Comparison of ENCODE assay signal across 10 cellular contexts in the genomic region with DNA sequence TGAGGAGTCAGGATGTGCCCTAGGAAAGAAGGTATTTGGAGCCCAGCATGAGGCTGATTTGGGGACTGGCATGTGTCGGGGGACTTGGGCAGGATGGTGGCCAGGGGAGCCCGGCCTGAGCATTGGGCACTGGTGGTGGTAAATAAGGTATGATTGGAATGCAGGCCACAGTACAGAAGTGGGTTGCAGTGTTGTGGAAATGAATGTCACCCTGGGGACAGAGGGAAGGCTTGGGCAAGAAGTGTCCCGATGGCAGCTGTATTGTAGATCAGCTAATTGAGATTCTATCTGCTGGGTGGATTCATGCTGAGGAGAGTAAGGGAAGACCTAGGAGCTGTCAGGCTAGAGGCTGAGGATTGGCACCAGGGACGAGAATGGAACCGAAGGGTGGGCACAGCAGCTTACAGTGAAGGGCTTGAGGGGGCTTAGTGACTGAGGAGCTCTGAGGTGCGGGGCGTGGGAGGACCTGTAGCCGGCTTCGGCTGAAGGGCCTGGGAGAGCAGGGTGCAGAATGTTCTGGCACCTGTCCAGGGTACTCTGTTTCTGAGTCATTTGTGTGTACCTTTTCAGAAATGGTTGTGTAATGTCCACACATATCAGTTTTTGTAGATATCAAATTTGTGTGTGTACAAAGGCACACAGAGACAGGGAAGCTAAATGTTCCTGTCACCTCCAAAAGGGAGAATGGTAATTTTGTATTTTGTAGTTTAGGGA.
A peak's percentile ranks its signal among the peaks of the same experiment; 100 is the strongest.
DNase-seq lines count a peak whose midpoint lies in the region; ATAC-seq, FAIRE-seq and TF ChIP-seq lines count a peak whose summit lies in the region.
"Had no signal": no experiment of that assay in that cellular context is flagged by ENCODE, and none has a peak within 500 bp of the region (broad histone marks: within the 10 kb centered on the region; RNA-seq: fewer than 3 reads in every experiment).

No MANE protein-coding gene starts in this region.

- no peaks in the 10 kb centered on the region for H3K9me3 Mint-ChIP-seq in activated T-helper 1 cell treated with anti-CD3 and anti-CD28 coated beads, Interleukin-12 subunit alpha, Interleukin-12 subunit beta, Interleukin-2, Interleukin-4 antibody, amounts not matched to agents 30 ng/mL and 10 ng/mL and 1 ng/mL, durations not matched to agents 14 hours and 24 hours and 36 hours
- H3K9me3 Mint-ChIP-seq in activated naive CD8-positive, alpha-beta T cell treated with anti-CD3 and anti-CD28 coated beads, Interleukin-2, amount 50 U/mL, for 24 hours: no peaks in the 10 kb centered on the region
- H3K9me3 Mint-ChIP-seq: stimulated activated naive CD8-positive, alpha-beta T cell treated with anti-CD3 and anti-CD28 coated beads, Interleukin-15, Interleukin-2, amounts not matched to agents 100 ng/mL and 50 ng/mL, for 24 hours had no signal

- dilution Hi-C loops in keratinocyte (cut with MboI; ENCODE audit: extremely low pct_ligation_motif_present, low sequenced_read_pairs): no loop called here

- DNase-seq in HT1080 (ENCODE audit: low read depth): peak; percentile 73
- DNase-seq in adipocyte (ENCODE audit: low read depth): peak; percentile 72
- DNase-seq in keratinocyte (ENCODE audit: low read depth, low spot score): no peak
- peak; percentile 74 for DNase-seq in testis
- no peak for DNase-seq in activated T-helper 1 cell treated with anti-CD3 and anti-CD28 coated beads, Interleukin-12 subunit alpha, Interleukin-12 subunit beta, Interleukin-2, Interleukin-4 antibody, amounts not matched to agents 30 ng/mL and 10 ng/mL and 1 ng/mL, durations not matched to agents 14 hours and 24 hours and 36 hours (ENCODE audit: low spot score)
- no peak for DNase-seq in pons (ENCODE audit: low spot score)
- no peak for DNase-seq in activated naive CD8-positive, alpha-beta T cell treated with anti-CD3 and anti-CD28 coated beads, Interleukin-2, amount 50 U/mL, for 24 hours
- DNase-seq in T-helper 2 cell: no peak
- DNase-seq: KBM-7 had no signal

- peaks cover 6% of the 10 kb centered on the region for H3K27me3 Mint-ChIP-seq in activated T-helper 1 cell treated with anti-CD3 and anti-CD28 coated beads, Interleukin-12 subunit alpha, Interleukin-12 subunit beta, Interleukin-2, Interleukin-4 antibody, amounts not matched to agents 30 ng/mL and 10 ng/mL and 1 ng/mL, durations not matched to agents 14 hours and 24 hours and 36 hours (ENCODE audit: insufficient read depth)
- no peaks in the 10 kb centered on the region for H3K27me3 Mint-ChIP-seq in activated naive CD8-positive, alpha-beta T cell treated with anti-CD3 and anti-CD28 coated beads, Interleukin-2, amount 50 U/mL, for 24 hours
- H3K27me3 Mint-ChIP-seq: stimulated activated naive CD8-positive, alpha-beta T cell treated with anti-CD3 and anti-CD28 coated beads, Interleukin-15, Interleukin-2, amounts not matched to agents 100 ng/mL and 50 ng/mL, for 24 hours had no signal

- H3K27ac ChIP-seq in keratinocyte (ENCODE audit: control insufficient read depth, insufficient read depth, low read length) (no peak overlapping the region), testis (peak overlapping the region in 1 of 2 donors; percentile 8)

- H3K36me3 ChIP-seq in adipocyte (ENCODE audit: control insufficient read depth, insufficient read depth, low read length, severe bottlenecking) (no peaks in the 10 kb centered on the region), keratinocyte (ENCODE audit: control insufficient read depth in 2 of 2, extremely low read depth in 1 of 2, insufficient read depth in 2 of 2, low read length in 2 of 2) (no peaks in the 10 kb centered on the region), testis (ENCODE audit: low read depth, missing control alignments) (no peaks in the 10 kb centered on the region)

- no peaks in the 10 kb centered on the region for H3K9me1 ChIP-seq in keratinocyte (ENCODE audit: control insufficient read depth, extremely low read depth, insufficient read depth, low read length)

- ATAC-seq in activated naive CD8-positive, alpha-beta T cell treated with anti-CD3 and anti-CD28 coated beads, Interleukin-2, amount 50 U/mL, for 24 hours: no peak

- no peak for TF ChIP-seq CTCF in keratinocyte (optimal IDR thresholded peaks at IDR 0.05 in 1 of 3, IDR thresholded peaks at IDR 0.05 in 1 of 3, conservative IDR thresholded peaks at IDR 0.05 in 1 of 3; ENCODE audit: extremely low read depth in 1 of 3, insufficient read depth in 2 of 3, low read length in 3 of 3)
- TF ChIP-seq CTCF in testis (IDR thresholded peaks at IDR 0.05): no peak

- H3K4me1 Mint-ChIP-seq in activated T-helper 1 cell treated with anti-CD3 and anti-CD28 coated beads, Interleukin-12 subunit alpha, Interleukin-12 subunit beta, Interleukin-2, Interleukin-4 antibody, amounts not matched to agents 30 ng/mL and 10 ng/mL and 1 ng/mL, durations not matched to agents 14 hours and 24 hours and 36 hours (ENCODE audit: low read depth): peaks cover 5% of the 10 kb centered on the region
- peaks cover 19% of the 10 kb centered on the region for H3K4me1 Mint-ChIP-seq in activated naive CD8-positive, alpha-beta T cell treated with anti-CD3 and anti-CD28 coated beads, Interleukin-2, amount 50 U/mL, for 24 hours

- 47 to 58% methylated on average over 9 of the region's 9 CpGs for WGBS in testis, 2 donors

- FAIRE-seq in keratinocyte (lab: Jason Lieb, UNC): peak; percentile 72

- no peak overlapping the region for H3K4me2 ChIP-seq in keratinocyte (ENCODE audit: control insufficient read depth, extremely low read depth, insufficient read depth, low read depth, low read length)

- no peaks in the 10 kb centered on the region for H3K79me2 ChIP-seq in keratinocyte (ENCODE audit: control insufficient read depth, insufficient read depth, low read length)

- no peak overlapping the region for H3K27ac Mint-ChIP-seq in activated T-helper 1 cell treated with anti-CD3 and anti-CD28 coated beads, Interleukin-12 subunit alpha, Interleukin-12 subunit beta, Interleukin-2, Interleukin-4 antibody, amounts not matched to agents 30 ng/mL and 10 ng/mL and 1 ng/mL, durations not matched to agents 14 hours and 24 hours and 36 hours
- no peak overlapping the region for H3K27ac Mint-ChIP-seq in activated naive CD8-positive, alpha-beta T cell treated with anti-CD3 and anti-CD28 coated beads, Interleukin-2, amount 50 U/mL, for 24 hours
- H3K27ac Mint-ChIP-seq: stimulated activated naive CD8-positive, alpha-beta T cell treated with anti-CD3 and anti-CD28 coated beads, Interleukin-15, Interleukin-2, amounts not matched to agents 100 ng/mL and 50 ng/mL, for 24 hours had no signal

- no peaks in the 10 kb centered on the region for H3K36me3 Mint-ChIP-seq in activated T-helper 1 cell treated with anti-CD3 and anti-CD28 coated beads, Interleukin-12 subunit alpha, Interleukin-12 subunit beta, Interleukin-2, Interleukin-4 antibody, amounts not matched to agents 30 ng/mL and 10 ng/mL and 1 ng/mL, durations not matched to agents 14 hours and 24 hours and 36 hours (ENCODE audit: low read depth)
- no peaks in the 10 kb centered on the region for H3K36me3 Mint-ChIP-seq in activated naive CD8-positive, alpha-beta T cell treated with anti-CD3 and anti-CD28 coated beads, Interleukin-2, amount 50 U/mL, for 24 hours (ENCODE audit: low read depth)

- peaks cover 32% of the 10 kb centered on the region for H3K4me1 ChIP-seq in adipocyte (ENCODE audit: control insufficient read depth, insufficient read depth, low read length)
- H3K4me1 ChIP-seq in keratinocyte (ENCODE audit: control insufficient read depth, extremely low read depth, insufficient read depth, low read length): peaks cover 23% of the 10 kb centered on the region
- H3K4me1 ChIP-seq in testis: peaks cover 10% of the 10 kb centered on the region

- no peak for TF ChIP-seq POLR2A in testis (IDR thresholded peaks at IDR 0.05)

- no peak overlapping the region for H3K4me3 ChIP-seq in adipocyte (ENCODE audit: low read length)
- no peak overlapping the region for H3K4me3 ChIP-seq in keratinocyte (ENCODE audit: control insufficient read depth in 2 of 3, extremely low read depth in 1 of 3, insufficient read depth in 2 of 3, low read depth in 1 of 3, low read length in 3 of 3)
- H3K4me3 ChIP-seq in testis: no peak overlapping the region

- H3K4me3 Mint-ChIP-seq in activated T-helper 1 cell treated with anti-CD3 and anti-CD28 coated beads, Interleukin-12 subunit alpha, Interleukin-12 subunit beta, Interleukin-2, Interleukin-4 antibody, amounts not matched to agents 30 ng/mL and 10 ng/mL and 1 ng/mL, durations not matched to agents 14 hours and 24 hours and 36 hours: no peak overlapping the region
- H3K4me3 Mint-ChIP-seq in activated naive CD8-positive, alpha-beta T cell treated with anti-CD3 and anti-CD28 coated beads, Interleukin-2, amount 50 U/mL, for 24 hours: no peak overlapping the region
- H3K4me3 Mint-ChIP-seq: stimulated activated naive CD8-positive, alpha-beta T cell treated with anti-CD3 and anti-CD28 coated beads, Interleukin-15, Interleukin-2, amounts not matched to agents 100 ng/mL and 50 ng/mL, for 24 hours had no signal

- H2AFZ ChIP-seq in keratinocyte (ENCODE audit: control insufficient read depth, low read length): no peak overlapping the region

- intact Hi-C loops in testis (cut with DNase I; ENCODE audit: low total_unique reads): no loop called here
- intact Hi-C loops in activated T-helper 1 cell treated with anti-CD3 and anti-CD28 coated beads, Interleukin-12 subunit alpha, Interleukin-12 subunit beta, Interleukin-2, Interleukin-4 antibody, amounts not matched to agents 30 ng/mL and 10 ng/mL and 1 ng/mL, durations not matched to agents 14 hours and 24 hours and 36 hours (cut with micrococcal nuclease): no loop called here

- H3K27me3 ChIP-seq in adipocyte (replicated peaks; ENCODE audit: control insufficient read depth, insufficient read depth, low read length) (no peaks in the 10 kb centered on the region), keratinocyte (ENCODE audit: control insufficient read depth, extremely low read depth, insufficient read depth, low read length) (no peaks in the 10 kb centered on the region), testis (no peaks in the 10 kb centered on the region)

- no peaks in the 10 kb centered on the region for H4K20me1 ChIP-seq in keratinocyte (ENCODE audit: control insufficient read depth, extremely low read depth, insufficient read depth, low read length)

- H3K9me3 ChIP-seq in adipocyte (ENCODE audit: control insufficient read depth, low read length) (no peaks in the 10 kb centered on the region), keratinocyte (ENCODE audit: control insufficient read depth, low read depth, low read length) (no peaks in the 10 kb centered on the region), testis (no peaks in the 10 kb centered on the region)

- no peak overlapping the region for H3K9ac ChIP-seq in adipocyte (ENCODE audit: low read length)
- H3K9ac ChIP-seq in keratinocyte (ENCODE audit: control insufficient read depth, extremely low read depth, insufficient read depth, low read length): no peak overlapping the region

Comparison
In these comparisons a context has a peak if more than half of its experiments do, and no peak if none do; other contexts are left out.
1. DNase-seq: peak in HT1080 (single experiment), adipocyte (single experiment) and testis (single experiment); none in keratinocyte (single experiment), activated T-helper 1 cell treated with anti-CD3 and anti-CD28 coated beads, Interleukin-12 subunit alpha, Interleukin-12 subunit beta, Interleukin-2, Interleukin-4 antibody, amounts not matched to agents 30 ng/mL and 10 ng/mL and 1 ng/mL, durations not matched to agents 14 hours and 24 hours and 36 hours (single experiment), pons (single experiment), activated naive CD8-positive, alpha-beta T cell treated with anti-CD3 and anti-CD28 coated beads, Interleukin-2, amount 50 U/mL, for 24 hours (single experiment) and T-helper 2 cell (0 of 5).